8 cellular contexts compared by ENCODE assay signal in the genomic region with DNA sequence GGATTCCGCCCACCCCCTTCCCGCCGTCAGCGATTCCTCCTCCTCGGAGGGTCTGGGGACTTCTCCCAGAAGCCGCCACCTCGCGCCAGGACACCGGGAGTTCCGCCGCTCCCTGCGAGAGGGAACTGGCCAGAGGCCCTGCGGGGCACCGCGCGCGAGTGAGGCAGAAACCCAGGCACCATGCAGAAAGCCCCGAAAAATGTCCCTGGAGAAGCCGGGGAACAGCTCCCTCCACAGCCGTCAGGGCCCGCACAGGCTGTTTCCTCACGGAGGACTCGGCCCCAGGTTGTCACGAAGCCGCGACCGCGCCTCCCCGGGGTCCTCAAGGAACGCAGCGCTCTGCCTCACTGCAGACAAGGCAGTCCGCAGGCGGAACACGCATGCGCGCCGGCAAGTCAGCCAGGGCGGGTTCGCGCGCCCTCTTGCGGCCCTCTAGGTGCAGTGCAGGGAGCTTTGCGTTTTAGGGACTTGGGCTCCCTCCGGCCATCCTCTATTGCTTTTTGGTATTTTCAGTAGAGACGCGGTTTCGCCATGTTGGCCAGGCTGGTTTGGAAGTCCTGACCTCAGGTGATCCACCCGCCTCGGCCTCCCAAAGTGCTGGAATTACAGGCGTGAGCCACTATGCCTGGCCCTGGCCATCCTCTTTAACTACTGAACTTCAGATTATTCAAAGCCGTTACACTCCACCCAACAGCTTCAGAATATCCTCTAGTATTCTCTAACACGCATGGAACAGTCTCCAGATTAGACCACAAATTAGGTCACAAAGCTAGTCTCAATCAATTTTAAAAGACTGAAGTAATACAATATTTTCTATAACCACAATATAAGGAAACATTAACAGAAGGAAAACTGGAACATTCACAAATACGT. TPM values are rescaled to one million over a fixed set of nuclear protein-coding genes. Genes with fewer than 3 reads are reported as not detected.
DNase-seq lines count a peak whose midpoint lies in the region; ATAC-seq and TF ChIP-seq lines count a peak whose summit lies in the region.

No MANE protein-coding gene starts in this region.

- H3K4me3 ChIP-seq in LNCaP clone FGC (ENCODE audit: low read depth, low read length) (peak overlapping the region; percentile 59), fibroblast of the aortic adventitia (ENCODE audit: low read depth, low read length) (peak overlapping the region; percentile 77)

- peaks cover 37 to 43% of the 10 kb centered on the region in 2 donors for H3K27me3 Mint-ChIP-seq in natural killer cell treated with Interleukin-12 subunit alpha and Interleukin-12 subunit beta and Interleukin-15 and Interleukin-18, amount 100 ng/mL, for 72 hours

- peak overlapping the region; percentile 66 for H3K4me3 Mint-ChIP-seq in natural killer cell treated with Interleukin-12 subunit alpha and Interleukin-12 subunit beta and Interleukin-15 and Interleukin-18, amount 100 ng/mL, for 72 hours

- no peaks in the 10 kb centered on the region for H3K9me3 Mint-ChIP-seq in natural killer cell treated with Interleukin-12 subunit alpha and Interleukin-12 subunit beta and Interleukin-15 and Interleukin-18, amount 100 ng/mL, for 72 hours

- peaks cover 4 to 13% of the 10 kb centered on the region in 2 donors for H3K4me1 Mint-ChIP-seq in natural killer cell treated with Interleukin-12 subunit alpha and Interleukin-12 subunit beta and Interleukin-15 and Interleukin-18, amount 100 ng/mL, for 72 hours (ENCODE audit: low read depth in 2 of 2)

- peak; percentile 76 for ATAC-seq in GM21786 (IDR thresholded peaks at IDR 0.05; ENCODE audit: unreplicated experiment)
- ATAC-seq in natural killer cell treated with Interleukin-12 subunit alpha and Interleukin-12 subunit beta and Interleukin-15 and Interleukin-18, amount 100 ng/mL, for 72 hours: peak; percentile 94 to 96

- CTCF ChIA-PET in RWPE1 (lab: Yijun Ruan, JAX): interaction anchor here (0.5 to 1.3 kb wide), 18 partner anchors 10 to 519 kb away, joined by 3 to 6 read pairs (median 4); a partner anchor contains a TSS

- peak overlapping the region in 1 of 2 donors; percentile 34 for H3K27ac Mint-ChIP-seq in natural killer cell treated with Interleukin-12 subunit alpha and Interleukin-12 subunit beta and Interleukin-15 and Interleukin-18, amount 100 ng/mL, for 72 hours

- peak overlapping the region; percentile 39 for H3K27ac ChIP-seq in RWPE1

- TF ChIP-seq CTCF in LNCaP clone FGC (IDR thresholded peaks at IDR 0.05; ENCODE audit: control insufficient read depth, extremely low read depth, insufficient read depth) (peak; percentile 99), RWPE1 (conservative IDR thresholded peaks at IDR 0.05; ENCODE audit: low read depth) (peak; percentile 98), fibroblast of the aortic adventitia (IDR thresholded peaks at IDR 0.05; ENCODE audit: insufficient read depth, low read length) (peak; percentile 99)

- peak; percentile 91 for DNase-seq in D341Med (ENCODE audit: low spot score)
- peak; percentile 44 for DNase-seq in LNCaP clone FGC (ENCODE audit: low read depth)
- DNase-seq in RWPE1 (ENCODE audit: low spot score): peak; percentile 91
- DNase-seq in activated T-helper 9 cell treated with anti-CD3 and anti-CD28 coated beads, Interleukin-2, amount 50 U/mL, for 16 hours (ENCODE audit: low read depth): peak; percentile 88
- DNase-seq in fibroblast of the aortic adventitia (ENCODE audit: low read depth): peak; percentile 84
- peak; percentile 94 for DNase-seq in natural killer cell treated with Interleukin-12 subunit alpha and Interleukin-12 subunit beta and Interleukin-15 and Interleukin-18, amount 100 ng/mL, for 72 hours (ENCODE audit: low spot score)
- peak; percentile 79 to 94 (median 90) for DNase-seq in stimulated activated naive CD4-positive, alpha-beta T cell (lab: John Stamatoyannopoulos, UW)

- no peaks in the 10 kb centered on the region for H3K36me3 Mint-ChIP-seq in natural killer cell treated with Interleukin-12 subunit alpha and Interleukin-12 subunit beta and Interleukin-15 and Interleukin-18, amount 100 ng/mL, for 72 hours

- POLR2A ChIA-PET in RWPE1 (lab: Yijun Ruan, JAX; ENCODE audit: low non-redundant PET): no interaction called here

RNA-seq across cellular contexts. Expression of a gene that starts 20.3 kb away (rescaled TPM):
- 10.3 and 18.2 TPM in 2 replicates for total RNA-seq in fibroblast of the aortic adventitia (ENCODE audit: low replicate concordance)
- 1 to 10 TPM; 7.6 to 8.1 TPM for total RNA-seq in natural killer cell treated with Interleukin-12 subunit alpha and Interleukin-12 subunit beta and Interleukin-15 and Interleukin-18, amount 100 ng/mL, for 72 hours

Comparison
In these comparisons a context has a peak if more than half of its experiments do, and no peak if none do; other contexts are left out.
1. Peak in every context shown above with its lines: DNase-seq, ATAC-seq, H3K4me3 ChIP-seq and H3K27ac ChIP-seq.
2. DNase-seq: peak in every context shown above with its lines; median percentile 94 in natural killer cell treated with Interleukin-12 subunit alpha and Interleukin-12 subunit beta and Interleukin-15 and Interleukin-18, amount 100 ng/mL, for 72 hours; 91 in D341Med; 91 in RWPE1; 90 in stimulated activated naive CD4-positive, alpha-beta T cell; 88 in activated T-helper 9 cell treated with anti-CD3 and anti-CD28 coated beads, Interleukin-2, amount 50 U/mL, for 16 hours; 84 in fibroblast of the aortic adventitia; 44 in LNCaP clone FGC.